In genomic region chr1:116289219-116289618, GRCh38 we compare ENCODE assay signal across 1 cellular context.
A peak's percentile ranks its signal among the peaks of the same experiment; 100 is the strongest.
TF ChIP-seq lines count a peak whose summit lies in the region.

No MANE protein-coding gene starts in this region.

TF ChIP-seq in HepG2, 621 proteins besides CTCF, POLR2A, EP300 and RAD21 (continued from another document):
- TF ChIP-seq ARID3A (IDR thresholded peaks at IDR 0.05; ENCODE audit: low read depth, low read length) = peak; percentile 78; the same call in 1 of the 2 replicates
- peak; percentile 73 for TF ChIP-seq FOSL2 (CRISPR knock-in tag; IDR thresholded peaks at IDR 0.05)
- peak; percentile 42 for TF ChIP-seq NR2F6 (IDR thresholded peaks at IDR 0.05)
- peak; percentile 65 for TF ChIP-seq NR2F6 (CRISPR knock-in tag; IDR thresholded peaks at IDR 0.05)
- no peak for TF ChIP-seq ZNF564 (CRISPR knock-in tag; IDR thresholded peaks at IDR 0.05)
- TF ChIP-seq ATF1 (CRISPR knock-in tag; IDR thresholded peaks at IDR 0.05) = no peak
- no peak for TF ChIP-seq EEA1 (CRISPR knock-in tag; IDR thresholded peaks at IDR 0.05; ENCODE audit: borderline replicate concordance)
- TF ChIP-seq SOX5 (CRISPR knock-in tag; IDR thresholded peaks at IDR 0.05; ENCODE audit: borderline replicate concordance) = peak; percentile 39; the same call in 1 of the 2 replicates
- TF ChIP-seq GATAD2A (CRISPR knock-in tag; IDR thresholded peaks at IDR 0.05) = peak; percentile 52
- TF ChIP-seq ISL2 (CRISPR knock-in tag; IDR thresholded peaks at IDR 0.05) = 0 out of 2 replicates have a peak, but pooled peaks have one; percentile 12
- TF ChIP-seq HMG20B (CRISPR knock-in tag; conservative IDR thresholded peaks at IDR 0.05) = 0 out of 2 replicates have a peak, but pooled peaks have one; percentile 49
- TF ChIP-seq HNF4A (CRISPR knock-in tag; IDR thresholded peaks at IDR 0.05) = peak; percentile 8; the same call in 1 of the 2 replicates
- TF ChIP-seq FOXO1 (CRISPR knock-in tag; IDR thresholded peaks at IDR 0.05) = 0 out of 2 replicates have a peak, but pooled peaks have one; percentile 24
- no peak for TF ChIP-seq SOX13 (IDR thresholded peaks at IDR 0.05)
- peak in 1 of 2 experiments; percentile 81; a peak in 2 of 4 replicates for TF ChIP-seq SOX13 (CRISPR knock-in tag; conservative IDR thresholded peaks at IDR 0.05 in 1 of 2, IDR thresholded peaks at IDR 0.05 in 1 of 2)
- TF ChIP-seq ZNF12 (CRISPR knock-in tag; IDR thresholded peaks at IDR 0.05) = peak; percentile 26; the same call in 1 of the 2 replicates
- TF ChIP-seq BCL6 (CRISPR knock-in tag; IDR thresholded peaks at IDR 0.05) = peak; percentile 84
- no peak for TF ChIP-seq ZNF34 (CRISPR knock-in tag; IDR thresholded peaks at IDR 0.05; ENCODE audit: borderline replicate concordance)
- no peak for TF ChIP-seq SMAD1 (CRISPR knock-in tag; IDR thresholded peaks at IDR 0.05; ENCODE audit: borderline replicate concordance, low read depth)
- no peak for TF ChIP-seq ZNF766 (CRISPR knock-in tag; IDR thresholded peaks at IDR 0.05; ENCODE audit: borderline replicate concordance)
- 0 out of 2 replicates have a peak, but pooled peaks have one; percentile 17 for TF ChIP-seq THRA (CRISPR knock-in tag; IDR thresholded peaks at IDR 0.05; ENCODE audit: borderline replicate concordance)
- peak; percentile 90 for TF ChIP-seq ZNF3 (CRISPR knock-in tag; IDR thresholded peaks at IDR 0.05)
- no peak for TF ChIP-seq SKI (IDR thresholded peaks at IDR 0.05; ENCODE audit: partially characterized antibody)
- TF ChIP-seq CEBPG (CRISPR knock-in tag; IDR thresholded peaks at IDR 0.05) = peak; percentile 71
- no peak for TF ChIP-seq ZNF605 (CRISPR knock-in tag; IDR thresholded peaks at IDR 0.05)
- TF ChIP-seq RXRB (CRISPR knock-in tag; IDR thresholded peaks at IDR 0.05; ENCODE audit: borderline replicate concordance) = peak; percentile 13; the same call in 1 of the 2 replicates
- TF ChIP-seq SAP130 (CRISPR knock-in tag; IDR thresholded peaks at IDR 0.05; ENCODE audit: low read depth) = 0 out of 2 replicates have a peak, but pooled peaks have one; percentile 27
TF ChIP-seq in HepG2: peak in this region for 22.
